In the genomic region with DNA sequence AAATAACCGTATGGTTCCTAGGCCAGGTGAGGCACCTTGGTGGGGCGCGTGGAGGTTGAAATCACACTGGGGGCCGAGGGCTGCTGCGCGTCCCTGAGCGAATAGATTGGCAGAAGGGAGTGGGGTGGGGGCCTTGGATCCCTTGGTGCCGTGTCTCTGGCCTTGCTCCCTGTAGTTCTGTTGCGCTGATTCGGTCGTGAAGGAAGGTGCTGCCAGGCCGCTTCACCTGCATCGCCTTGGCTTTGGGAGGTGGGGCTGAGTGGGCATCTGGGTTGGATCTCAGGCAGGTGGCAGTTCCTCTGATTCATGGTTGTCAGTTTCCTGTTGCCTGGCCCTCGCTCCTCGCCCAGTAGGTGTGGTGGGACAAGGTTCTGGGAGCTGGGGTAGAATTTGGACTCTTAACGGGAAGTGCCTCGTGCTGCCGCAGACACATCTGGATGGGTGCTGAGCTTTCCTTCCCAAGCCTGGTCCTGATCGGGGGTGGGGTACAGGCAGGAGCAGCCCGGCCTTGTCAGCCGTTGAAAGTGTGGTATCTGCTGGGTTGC, we compare ENCODE assay signal across 11 cellular contexts. TPM values are rescaled to one million over a fixed set of nuclear protein-coding genes. Genes with fewer than 3 reads are reported as not detected.
DNase-seq lines count a peak whose midpoint lies in the region; ATAC-seq and TF ChIP-seq lines count a peak whose summit lies in the region.
"Had no signal": no experiment of that assay in that cellular context is flagged by ENCODE, and none has a peak within 500 bp of the region (broad histone marks: within the 10 kb centered on the region; RNA-seq: fewer than 3 reads in every experiment).

No MANE protein-coding gene starts in this region.

- peak overlapping the region; percentile 36 for H3K4me2 ChIP-seq in hepatocyte

- CTCF ChIA-PET in T-cell (lab: Charles Lee), result no interaction called here

- no peaks in the 10 kb centered on the region for H3K9me3 Mint-ChIP-seq in activated T-cell treated with anti-CD3 and anti-CD28 coated beads, Interleukin-2, amount 50 U/mL, for 24 hours
- H3K9me3 Mint-ChIP-seq in T-cell, result no peaks in the 10 kb centered on the region

- no peaks in the 10 kb centered on the region for H3K27me3 Mint-ChIP-seq in activated T-cell treated with anti-CD3 and anti-CD28 coated beads, Interleukin-2, amount 50 U/mL, for 24 hours
- no peaks in the 10 kb centered on the region for H3K27me3 Mint-ChIP-seq in T-cell

- peak overlapping the region; percentile 65 for H3K27ac Mint-ChIP-seq in activated T-cell treated with anti-CD3 and anti-CD28 coated beads, Interleukin-2, amount 50 U/mL, for 24 hours
- H3K27ac Mint-ChIP-seq in T-cell, result peak overlapping the region; percentile 48 to 58

- no peak for TF ChIP-seq CTCF in hepatocyte (IDR thresholded peaks at IDR 0.05; ENCODE audit: poor library complexity)

- H4K20me1 ChIP-seq in hepatocyte (ENCODE audit: insufficient read depth, poor library complexity, severe bottlenecking), result peaks cover 15% of the 10 kb centered on the region

- H3K36me3 ChIP-seq in hepatocyte (replicated peaks; ENCODE audit: insufficient read depth, low read depth) (no peaks in the 10 kb centered on the region), skeletal muscle tissue (ENCODE audit: control insufficient read depth in 3 of 3, insufficient read depth in 3 of 3, low read length in 3 of 3) (peaks cover 13 to 17% (median 13%) of the 10 kb centered on the region in 3 donors)
- H3K36me3 ChIP-seq: breast epithelium had no signal

- peaks cover 64% of the 10 kb centered on the region for H3K4me1 Mint-ChIP-seq in activated T-cell treated with anti-CD3 and anti-CD28 coated beads, Interleukin-2, amount 50 U/mL, for 24 hours (ENCODE audit: low read depth)
- H3K4me1 Mint-ChIP-seq in T-cell, result peaks cover 40 to 53% (median 49%) of the 10 kb centered on the region in 3 donors

- peak overlapping the region; percentile 27 to 40 (median 34) for H3K9ac ChIP-seq in skeletal muscle tissue (ENCODE audit: low read depth in 1 of 3, low read length in 3 of 3)

- no peaks in the 10 kb centered on the region for H3K9me2 ChIP-seq in hepatocyte (replicated peaks; ENCODE audit: insufficient read depth)

- H3K36me3 Mint-ChIP-seq in activated T-cell treated with anti-CD3 and anti-CD28 coated beads, Interleukin-2, amount 50 U/mL, for 24 hours (ENCODE audit: low read depth), result peaks cover 92% of the 10 kb centered on the region
- H3K36me3 Mint-ChIP-seq in T-cell, result peaks cover 24% of the 10 kb centered on the region

- DNase-seq in activated T-cell treated with anti-CD3 and anti-CD28 coated beads, Interleukin-2, amount 50 U/mL, for 24 hours, result no peak
- DNase-seq in activated T-cell treated with anti-CD3 and anti-CD28 coated beads, Interleukin-2, amount 50 U/mL, for 48 hours, result no peak
- DNase-seq in T-cell (no peak), hepatocyte (ENCODE audit: low spot score) (no peak)
- DNase-seq: activated CD8-positive, alpha-beta memory T cell treated with anti-CD3 and anti-CD28 coated beads, Interleukin-2, amount 50 U/mL, for 48 hours; T1000 had no signal

- H3K27me3 ChIP-seq in hepatocyte (no peaks in the 10 kb centered on the region), skeletal muscle tissue (ENCODE audit: control insufficient read depth in 3 of 3, insufficient read depth in 3 of 3, low read length in 3 of 3) (no peaks in the 10 kb centered on the region)
- H3K27me3 ChIP-seq: breast epithelium had no signal

- H3K4me1 ChIP-seq in hepatocyte (ENCODE audit: insufficient read depth), result peaks cover 50% of the 10 kb centered on the region
- peaks cover 62 to 73% (median 71%) of the 10 kb centered on the region in 3 donors for H3K4me1 ChIP-seq in skeletal muscle tissue (ENCODE audit: control insufficient read depth in 3 of 3, insufficient read depth in 3 of 3, low read length in 3 of 3)
- H3K4me1 ChIP-seq: breast epithelium had no signal

- ATAC-seq in T-cell (replicated peaks in 1 of 4), result no peak
- ATAC-seq in HG02885 (IDR thresholded peaks at IDR 0.05; ENCODE audit: poor library complexity, unreplicated experiment), result no peak
- no peak for ATAC-seq in GM18907 (IDR thresholded peaks at IDR 0.05; ENCODE audit: unreplicated experiment)
- ATAC-seq in GM21381 (IDR thresholded peaks at IDR 0.05; ENCODE audit: unreplicated experiment), result no peak

- no peak overlapping the region for H2AFZ ChIP-seq in hepatocyte

- no peak overlapping the region for H3K4me3 ChIP-seq in hepatocyte
- H3K4me3 ChIP-seq in skeletal muscle tissue (ENCODE audit: low read length in 3 of 3), result peak overlapping the region in 1 of 3 donors; percentile 6
- H3K4me3 ChIP-seq: breast epithelium had no signal

- peaks cover 79% of the 10 kb centered on the region for H3K79me2 ChIP-seq in hepatocyte

- H3K27ac ChIP-seq in hepatocyte (peak overlapping the region; percentile 79), skeletal muscle tissue (ENCODE audit: low read depth, low read length) (peak overlapping the region; percentile 57)

- H3K9me3 ChIP-seq in hepatocyte (ENCODE audit: low read depth) (no peaks in the 10 kb centered on the region), skeletal muscle tissue (ENCODE audit: control insufficient read depth in 3 of 3, low read length in 3 of 3) (no peaks in the 10 kb centered on the region)
- H3K9me3 ChIP-seq: breast epithelium had no signal

- POLR2A ChIA-PET in T-cell (lab: Charles Lee), result no interaction called here

- H3K4me3 Mint-ChIP-seq in activated T-cell treated with anti-CD3 and anti-CD28 coated beads, Interleukin-2, amount 50 U/mL, for 24 hours, result no peak overlapping the region
- no peak overlapping the region for H3K4me3 Mint-ChIP-seq in T-cell

- 93% methylated on average over 21 of the region's 21 CpGs for WGBS in hepatocyte (ENCODE audit: low lambda C conversion rate, missing lambda C conversion rate)

RNA-seq across cellular contexts. Expression of gene PGS1, which starts 30.1 kb away (rescaled TPM):
- 10 to 100 TPM; 60.5 to 87.2 (median 78.9) TPM for total RNA-seq in T-cell
- total RNA-seq in hepatocyte, result 30.4 and 36.0 TPM in 2 replicates
- polyA plus RNA-seq in hepatocyte, result 42.5 and 52.2 TPM in 2 replicates
- 15.1 TPM for total RNA-seq in skeletal muscle tissue

RNA-seq across cellular contexts. Expression of gene SOCS3, which starts 48.7 kb away (rescaled TPM):
- 100 to 1,000 TPM in 2 of 5 donors, 10 to 100 TPM in 3; 14.2 to 248 (median 19.9) TPM for total RNA-seq in T-cell
- 130 and 172 TPM in 2 replicates for total RNA-seq in hepatocyte
- 181 and 246 TPM in 2 replicates for polyA plus RNA-seq in hepatocyte
- 15.7 TPM for total RNA-seq in skeletal muscle tissue
